Comparison of ENCODE assay signal across 9 cellular contexts in the genomic region with DNA sequence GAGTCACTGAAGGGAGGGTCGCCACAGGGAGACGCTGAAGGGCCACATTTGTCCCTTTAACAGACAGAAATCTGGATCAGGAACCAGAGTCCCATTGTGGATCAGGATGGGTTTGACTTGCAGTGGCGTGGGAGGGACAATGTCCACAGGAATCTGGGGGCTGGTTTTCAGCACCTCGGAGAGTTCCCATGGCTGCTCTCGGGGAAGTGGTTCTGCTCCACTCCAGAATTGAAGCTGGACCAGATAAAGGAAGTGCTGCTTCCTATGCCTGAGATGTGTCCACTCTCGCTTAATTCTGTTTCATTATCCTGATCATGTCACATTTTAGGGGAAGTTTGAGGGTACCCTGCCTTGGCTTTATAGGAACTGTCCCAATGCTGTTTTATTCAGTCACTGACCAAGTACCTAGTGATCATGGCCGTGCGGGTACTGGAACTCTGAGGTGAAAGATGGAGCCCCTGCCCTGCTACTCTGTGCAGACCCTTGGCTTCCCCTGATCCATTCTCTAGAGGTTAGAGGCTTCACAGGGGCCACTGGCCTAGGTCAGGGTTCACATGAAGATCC. TPM values are rescaled to one million over a fixed set of nuclear protein-coding genes. Genes with fewer than 3 reads are reported as not detected.
DNase-seq lines count a peak whose midpoint lies in the region; ATAC-seq, FAIRE-seq and TF ChIP-seq lines count a peak whose summit lies in the region.
"Had no signal": no experiment of that assay in that cellular context is flagged by ENCODE, and none has a peak within 500 bp of the region (broad histone marks: within the 10 kb centered on the region; RNA-seq: fewer than 3 reads in every experiment).

No MANE protein-coding gene starts in this region.

- peak; percentile 46 for FAIRE-seq in GM18507 (lab: Jason Lieb, UNC)

- no peak for DNase-seq in GM18507 (ENCODE audit: extremely low spot score, insufficient read length, low read depth)
- peak; percentile 36 for DNase-seq in NOMO-1 treated with dmso at 0.1 percent for 144 hours (lab: John Stamatoyannopoulos, UW; ENCODE audit: unreplicated experiment)
- peak; percentile 81 for DNase-seq in ecto neural progenitor cell (ENCODE audit: low spot score)
- peak; percentile 28 for DNase-seq in natural killer cell
- DNase-seq in pons (ENCODE audit: low spot score), result no peak
- no peak for DNase-seq in NCI-H446 treated with DMSO at 0.1 percent for 48 hours (lab: John Stamatoyannopoulos, UW)
- DNase-seq in NCI-H2196 (lab: John Stamatoyannopoulos, UW; ENCODE audit: unreplicated experiment), result no peak
- no peak for DNase-seq in stimulated activated naive B cell treated with anti-CD40 and anti-IgM and Interleukin-4, amounts not matched to agents 10 μg/mL and 1 μg/mL and 100 μg/mL, for 72 hours

- TF ChIP-seq CTCF in natural killer cell (IDR thresholded peaks at IDR 0.05), result no peak

- peaks cover 0 to 4% of the 10 kb centered on the region in 2 donors for H3K4me1 Mint-ChIP-seq in natural killer cell
- H3K4me1 Mint-ChIP-seq in stimulated activated naive B cell treated with anti-CD40 and anti-IgM and Interleukin-4, amounts not matched to agents 10 μg/mL and 1 μg/mL and 100 μg/mL, for 72 hours, result no peaks in the 10 kb centered on the region

- no peak overlapping the region for H3K27ac Mint-ChIP-seq in natural killer cell
- no peak overlapping the region for H3K27ac Mint-ChIP-seq in stimulated activated naive B cell treated with anti-CD40 and anti-IgM and Interleukin-4, amounts not matched to agents 10 μg/mL and 1 μg/mL and 100 μg/mL, for 72 hours

- no peaks in the 10 kb centered on the region for H3K9me3 Mint-ChIP-seq in natural killer cell
- H3K9me3 Mint-ChIP-seq in stimulated activated naive B cell treated with anti-CD40 and anti-IgM and Interleukin-4, amounts not matched to agents 10 μg/mL and 1 μg/mL and 100 μg/mL, for 72 hours, result peaks cover 0 to 1% of the 10 kb centered on the region in 2 donors

- peak in 2 of 3 donors; percentile 51 to 65 for ATAC-seq in natural killer cell
- ATAC-seq in stimulated activated naive B cell treated with anti-CD40 and anti-IgM and Interleukin-4, amounts not matched to agents 10 μg/mL and 1 μg/mL and 100 μg/mL, for 72 hours (replicated peaks), result no peak

- peaks cover 27 to 39% of the 10 kb centered on the region in 2 donors for H3K27me3 Mint-ChIP-seq in natural killer cell (ENCODE audit: low read depth in 2 of 2)
- peaks cover 56 to 62% of the 10 kb centered on the region in 2 donors for H3K27me3 Mint-ChIP-seq in stimulated activated naive B cell treated with anti-CD40 and anti-IgM and Interleukin-4, amounts not matched to agents 10 μg/mL and 1 μg/mL and 100 μg/mL, for 72 hours

- no peaks in the 10 kb centered on the region for H3K36me3 Mint-ChIP-seq in natural killer cell
- H3K36me3 Mint-ChIP-seq in stimulated activated naive B cell treated with anti-CD40 and anti-IgM and Interleukin-4, amounts not matched to agents 10 μg/mL and 1 μg/mL and 100 μg/mL, for 72 hours, result no peaks in the 10 kb centered on the region

- intact Hi-C loops in natural killer cell (cut with micrococcal nuclease), result no loop called here

- H3K4me3 Mint-ChIP-seq in natural killer cell, result no peak overlapping the region
- no peak overlapping the region for H3K4me3 Mint-ChIP-seq in stimulated activated naive B cell treated with anti-CD40 and anti-IgM and Interleukin-4, amounts not matched to agents 10 μg/mL and 1 μg/mL and 100 μg/mL, for 72 hours

RNA-seq across cellular contexts. Expression of a gene that starts 28.7 kb away (rescaled TPM):
- 1 to 10 TPM in 1 of 3 donors, under 1 TPM in 1, not detected in 1; 0.34 to 1.7 TPM for total RNA-seq in natural killer cell
- total RNA-seq: thoracic aorta had no signal

RNA-seq across cellular contexts. Expression of a gene that starts 35.4 kb away (rescaled TPM):
- not detected for total RNA-seq in natural killer cell
- total RNA-seq: thoracic aorta had no signal

RNA-seq across cellular contexts. Expression of a gene that starts 35.7 kb away (rescaled TPM):
- 10 to 100 TPM; 18.9 to 20.6 (median 19.2) TPM for total RNA-seq in natural killer cell

Comparison
In these comparisons a context has a peak if more than half of its experiments do, and no peak if none do; other contexts are left out.
1. DNase-seq: peak in NOMO-1 treated with dmso at 0.1 percent for 144 hours (single experiment), ecto neural progenitor cell (single experiment) and natural killer cell (single experiment); none in GM18507 (single experiment), pons (single experiment), NCI-H446 treated with DMSO at 0.1 percent for 48 hours (single experiment), NCI-H2196 (single experiment) and stimulated activated naive B cell treated with anti-CD40 and anti-IgM and Interleukin-4, amounts not matched to agents 10 μg/mL and 1 μg/mL and 100 μg/mL, for 72 hours (single experiment).
2. ATAC-seq: peak in natural killer cell (2 of 3); none in stimulated activated naive B cell treated with anti-CD40 and anti-IgM and Interleukin-4, amounts not matched to agents 10 μg/mL and 1 μg/mL and 100 μg/mL, for 72 hours (0 of 2).